ENCODE assay signal across 12 cellular contexts in genomic region chrX:154343620-154344019, GRCh38. TPM values are rescaled to one million over a fixed set of nuclear protein-coding genes. Genes with fewer than 3 reads are reported as not detected.
A peak's percentile ranks its signal among the peaks of the same experiment; 100 is the strongest.
DNase-seq lines count a peak whose midpoint lies in the region; ATAC-seq and TF ChIP-seq lines count a peak whose summit lies in the region.
"Not testable (repeated sequence)": the region's sequence is repeated elsewhere in the genome, so short reads cannot be mapped to it uniquely, and the experiment has no call there.
"Had no signal": no experiment of that assay in that cellular context is flagged by ENCODE, and none has a peak within 500 bp of the region (broad histone marks: within the 10 kb centered on the region; RNA-seq: fewer than 3 reads in every experiment).

No MANE protein-coding gene starts in this region.

- H3K4me1 Mint-ChIP-seq in activated T-cell treated with anti-CD3 and anti-CD28 coated beads, Interleukin-2, amount 50 U/mL, for 72 hours (ENCODE audit: low read depth), result peaks cover 14% of the 10 kb centered on the region

- H3K4me3 Mint-ChIP-seq in activated T-cell treated with anti-CD3 and anti-CD28 coated beads, Interleukin-2, amount 50 U/mL, for 72 hours, result not testable (repeated sequence)

- not testable (repeated sequence) for H2AFZ ChIP-seq in DND-41 (ENCODE audit: low read depth, low read length)

- H3K9me3 ChIP-seq in DND-41 (ENCODE audit: insufficient read depth, low read length, severe bottlenecking); mucosa of descending colon; upper lobe of left lung: not testable (repeated sequence)

- H3K36me3 ChIP-seq in DND-41 (ENCODE audit: insufficient read depth, low read length); mucosa of descending colon (ENCODE audit: low read depth); upper lobe of left lung: not testable (repeated sequence)

- not testable (repeated sequence) for H3K27me3 Mint-ChIP-seq in activated T-cell treated with anti-CD3 and anti-CD28 coated beads, Interleukin-2, amount 50 U/mL, for 72 hours (ENCODE audit: low read depth)

- H4K20me1 ChIP-seq in DND-41 (ENCODE audit: insufficient read depth, low read length), result not testable (repeated sequence)

- WGBS in upper lobe of left lung, 2 donors, result no CpG with 5 or more reads among the region's 20 CpGs

- intact Hi-C loops in Right ventricle myocardium superior (cut with DNase I); mucosa of descending colon (cut with DNase I, micrococcal nuclease): not testable (repeated sequence)

- H3K27ac ChIP-seq in DND-41 (ENCODE audit: low read length); upper lobe of left lung: not testable (repeated sequence)

- TF ChIP-seq CTCF in DND-41 (IDR thresholded peaks at IDR 0.05; ENCODE audit: borderline replicate concordance, extremely low read depth, low read length, poor library complexity, severe bottlenecking); mucosa of descending colon (IDR thresholded peaks at IDR 0.05); upper lobe of left lung (IDR thresholded peaks at IDR 0.05): not testable (repeated sequence)

- TF ChIP-seq POLR2A in upper lobe of left lung (IDR thresholded peaks at IDR 0.05), result not testable (repeated sequence)

- not testable (repeated sequence) for H3K27me3 ChIP-seq in DND-41 (ENCODE audit: insufficient read depth, low read length, poor library complexity); upper lobe of left lung

- not testable (repeated sequence) for H3K4me3 ChIP-seq in DND-41 (ENCODE audit: low read depth in 1 of 2, low read length in 2 of 2); mucosa of descending colon; upper lobe of left lung

- not testable (repeated sequence) for H3K9ac ChIP-seq in DND-41 (ENCODE audit: low read depth, low read length)

- ATAC-seq in DND-41 (ENCODE audit: insufficient read depth, low read depth) (peak; percentile 13; the same call in 1 of the 3 replicates), GM19463 (IDR thresholded peaks at IDR 0.05; ENCODE audit: unreplicated experiment) (peak; percentile 29), HG02763 (IDR thresholded peaks at IDR 0.05; ENCODE audit: unreplicated experiment) (peak; percentile 27), HG03565 (IDR thresholded peaks at IDR 0.05; ENCODE audit: unreplicated experiment) (peak; percentile 31), Right ventricle myocardium superior (ENCODE audit: poor library complexity) (peak; percentile 29), mucosa of descending colon (peak; percentile 59), upper lobe of left lung (ENCODE audit: low FRiP score in 2 of 2) (peak; percentile 47 to 64)
- ATAC-seq in activated T-cell treated with anti-CD3 and anti-CD28 coated beads, Interleukin-2, amount 50 U/mL, for 72 hours (replicated peaks in 1 of 2), result peak; percentile 44 to 49

- H3K9me3 Mint-ChIP-seq in activated T-cell treated with anti-CD3 and anti-CD28 coated beads, Interleukin-2, amount 50 U/mL, for 72 hours, result not testable (repeated sequence)

- not testable (repeated sequence) for H3K79me2 ChIP-seq in DND-41 (ENCODE audit: insufficient read depth, low read length)

- DNase-seq in DND-41; activated T-cell treated with anti-CD3 and anti-CD28 coated beads, Interleukin-2, amount 50 U/mL, for 72 hours; Right ventricle myocardium superior; mucosa of descending colon; upper lobe of left lung: not testable (repeated sequence)

- H3K36me3 Mint-ChIP-seq in activated T-cell treated with anti-CD3 and anti-CD28 coated beads, Interleukin-2, amount 50 U/mL, for 72 hours (ENCODE audit: insufficient read depth in 2 of 2), result not testable (repeated sequence)

- H3K4me1 ChIP-seq in DND-41 (ENCODE audit: insufficient read depth, low read length); mucosa of descending colon (ENCODE audit: low read depth); upper lobe of left lung: not testable (repeated sequence)

- H3K27ac Mint-ChIP-seq in activated T-cell treated with anti-CD3 and anti-CD28 coated beads, Interleukin-2, amount 50 U/mL, for 72 hours, result not testable (repeated sequence)

- not testable (repeated sequence) for TF ChIP-seq EP300 in upper lobe of left lung (IDR thresholded peaks at IDR 0.05)

- not testable (repeated sequence) for H3K4me2 ChIP-seq in DND-41 (ENCODE audit: insufficient read depth, low read length)

RNA-seq across cellular contexts. Expression of gene FLNA, which starts 30.8 kb away (rescaled TPM):
- total RNA-seq in activated T-cell treated with anti-CD3 and anti-CD28 coated beads, Interleukin-2, amount 50 U/mL, for 72 hours, result 100 to 1,000 TPM; 755 to 777 TPM
- total RNA-seq in Right ventricle myocardium superior, result 216 TPM
- 1,000 to 10,000 TPM in 1 of 3 donors, 100 to 1,000 TPM in 2; 164 to 4,590 (median 513) TPM for total RNA-seq in mucosa of descending colon
- total RNA-seq in upper lobe of left lung, result 1,000 to 10,000 TPM in 5 of 6 donors, 100 to 1,000 TPM in 1; 800 to 1,760 (median 1,298) TPM

RNA-seq across cellular contexts. Expression of gene EMD, which starts 35.5 kb away (rescaled TPM):
- total RNA-seq in activated T-cell treated with anti-CD3 and anti-CD28 coated beads, Interleukin-2, amount 50 U/mL, for 72 hours, result 10 to 100 TPM; 91.0 to 92.9 TPM
- 49.2 TPM for total RNA-seq in Right ventricle myocardium superior
- 10 to 100 TPM; 32.3 to 73.0 (median 41.0) TPM for total RNA-seq in mucosa of descending colon
- 10 to 100 TPM; 42.3 to 60.8 (median 53.6) TPM for total RNA-seq in upper lobe of left lung

RNA-seq across cellular contexts. Expression of gene TKTL1, which starts 48.0 kb away (rescaled TPM):
- total RNA-seq in activated T-cell treated with anti-CD3 and anti-CD28 coated beads, Interleukin-2, amount 50 U/mL, for 72 hours, result under 1 TPM; 0.65 to 0.74 TPM
- total RNA-seq in Right ventricle myocardium superior, result 14.0 TPM
- total RNA-seq in mucosa of descending colon, result not detected
- 1 to 10 TPM in 1 of 6 donors, under 1 TPM in 2, not detected in 3; 0.20 to 1.2 (median 0.24) TPM for total RNA-seq in upper lobe of left lung
- total RNA-seq: fibroblast of lung, HT-29 had no signal

RNA-seq across cellular contexts. Expression of gene TEX28, which starts 48.7 kb away (rescaled TPM):
- not detected for total RNA-seq in activated T-cell treated with anti-CD3 and anti-CD28 coated beads, Interleukin-2, amount 50 U/mL, for 72 hours
- total RNA-seq in Right ventricle myocardium superior (not detected), mucosa of descending colon (not detected), upper lobe of left lung (not detected)
- total RNA-seq: cerebellum, fibroblast of lung, HT-29, mesenteric fat pad had no signal

RNA-seq across cellular contexts. Expression of gene RPL10, which starts 54.6 kb away (rescaled TPM):
- total RNA-seq in activated T-cell treated with anti-CD3 and anti-CD28 coated beads, Interleukin-2, amount 50 U/mL, for 72 hours, result 1,000 to 10,000 TPM; 3,958 to 4,635 TPM
- 2,020 TPM for total RNA-seq in Right ventricle myocardium superior
- total RNA-seq in mucosa of descending colon, result 1,000 to 10,000 TPM; 2,179 to 2,606 (median 2,424) TPM
- 1,000 to 10,000 TPM; 1,246 to 5,225 (median 2,943) TPM for total RNA-seq in upper lobe of left lung
